Comparison of ENCODE assay signal across 9 cellular contexts in the genomic region with DNA sequence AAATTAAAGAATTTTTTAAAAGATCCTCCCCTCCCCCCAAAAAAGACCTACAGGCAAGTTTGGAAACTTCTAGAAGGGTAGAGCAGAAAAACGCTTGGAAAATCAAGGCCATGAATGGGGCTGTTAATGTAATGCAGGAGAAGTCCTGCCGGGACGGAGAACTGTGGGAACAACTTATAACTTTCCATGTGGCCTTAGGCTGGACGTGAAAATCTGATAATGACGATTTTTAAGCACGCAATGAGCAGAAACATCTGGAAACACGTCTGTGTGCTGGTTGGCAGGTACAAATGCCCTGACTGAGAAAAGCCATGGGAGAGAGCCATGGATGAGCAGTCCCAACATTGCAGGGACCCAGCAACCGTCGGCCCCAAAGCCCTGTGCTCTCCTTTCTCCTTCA.
"Had no signal": no experiment of that assay in that cellular context is flagged by ENCODE, and none has a peak within 500 bp of the region (broad histone marks: within the 10 kb centered on the region; RNA-seq: fewer than 3 reads in every experiment).

No MANE protein-coding gene starts in this region.

- ATAC-seq: HCT116 had no signal

- H3K4me1 ChIP-seq: HAP-1 had no signal

- H2AFZ ChIP-seq: GM23248 had no signal

- H3K27ac ChIP-seq: GM23248 had no signal

- H3K9me3 ChIP-seq: HAP-1 had no signal

- H3K4me3 Mint-ChIP-seq: HFFc6 had no signal

- H3K36me3 ChIP-seq: HAP-1 had no signal

- H3K9ac ChIP-seq: GM23248 had no signal

- H3K4me3 ChIP-seq: GM23248, HAP-1 had no signal

- H3K9me3 Mint-ChIP-seq: HFFc6 had no signal

- DNase-seq: GM23248, HFFc6, IMR-90, KBM-7 had no signal

- H3K27ac Mint-ChIP-seq: HFFc6 had no signal

- FAIRE-seq: H1, H54, HTR-8/SVneo had no signal
